2 cellular contexts compared by ENCODE assay signal in the genomic region with DNA sequence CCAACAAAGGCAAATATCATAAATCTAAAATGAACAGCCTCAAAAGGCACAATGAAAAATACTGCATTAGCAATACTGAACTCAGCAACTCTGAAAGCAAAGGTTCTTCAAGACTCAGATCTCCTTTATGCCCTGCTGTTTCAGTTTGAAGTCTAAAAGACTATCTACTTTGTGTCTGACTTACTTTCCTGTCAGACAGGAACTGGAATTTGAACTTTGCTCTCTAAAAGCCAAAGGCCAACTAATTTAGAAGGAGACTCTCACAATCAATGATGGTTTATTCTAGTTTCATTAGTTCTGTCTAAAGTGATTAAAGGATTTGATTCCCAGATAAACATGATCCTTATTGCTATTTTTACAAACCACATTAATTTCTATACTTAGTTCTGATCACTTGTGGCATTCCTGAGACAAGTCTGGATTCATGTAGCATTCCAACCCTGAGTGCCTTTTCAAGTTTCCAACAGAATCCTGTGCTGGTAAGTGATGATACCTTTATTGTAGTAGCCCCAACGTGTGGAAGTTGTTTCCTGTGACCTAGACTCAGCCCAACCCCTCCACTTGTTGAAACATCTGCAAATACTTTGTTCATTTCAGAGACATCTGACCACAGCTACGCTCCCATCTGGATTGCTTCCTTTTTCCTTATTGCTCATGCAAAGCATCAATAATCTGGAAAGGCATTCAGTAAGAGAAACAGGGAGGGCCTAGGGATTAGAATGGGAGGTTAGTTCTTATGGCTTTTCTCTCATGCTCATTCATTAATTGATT.
TF ChIP-seq lines count a peak whose summit lies in the region.

No MANE protein-coding gene starts in this region.

TF ChIP-seq in IMR-90, 13 proteins besides CTCF, POLR2A, EP300 and RAD21:
- TF ChIP-seq CEBPB (IDR thresholded peaks at IDR 0.05; ENCODE audit: low read depth, low read length) (peak; percentile 14; the same call in 1 of the 2 replicates), CHD1 (IDR thresholded peaks at IDR 0.05; ENCODE audit: low read depth, low read length) (no peak)

TF ChIP-seq in K562, 482 proteins besides CTCF, POLR2A, EP300 and RAD21:
- TF ChIP-seq ZBED1 (IDR thresholded peaks at IDR 0.05) (no peak), NR2C2 (CRISPR knock-in tag; IDR thresholded peaks at IDR 0.05) (no peak), NR2C2 (tag; IDR thresholded peaks at IDR 0.05) (0 out of 2 replicates have a peak, but pooled peaks have one; percentile 44), CBX2 (IDR thresholded peaks at IDR 0.05; ENCODE audit: insufficient read depth, low read length, poor library complexity, severe bottlenecking) (no peak), FOXM1 (IDR thresholded peaks at IDR 0.05; ENCODE audit: low read depth) (no peak), FOXM1 (CRISPR knock-in tag; IDR thresholded peaks at IDR 0.05; ENCODE audit: low read depth) (no peak), NR2C1 (IDR thresholded peaks at IDR 0.05) (no peak), NR2C1 (tag; IDR thresholded peaks at IDR 0.05) (0 out of 2 replicates have a peak, but pooled peaks have one; percentile 15), KLF13 (tag; IDR thresholded peaks at IDR 0.05; ENCODE audit: borderline replicate concordance, low read depth) (no peak), ZNF445 (CRISPR knock-in tag; IDR thresholded peaks at IDR 0.05; ENCODE audit: low read depth) (no peak), FOXA3 (CRISPR knock-in tag; conservative IDR thresholded peaks at IDR 0.05 in 1 of 2, IDR thresholded peaks at IDR 0.05 in 1 of 2) (no peak), MAFF (IDR thresholded peaks at IDR 0.05; ENCODE audit: low read length) (no peak), RBM17 (IDR thresholded peaks at IDR 0.05; ENCODE audit: borderline replicate concordance, low read depth, low read length) (no peak)
- TF ChIP-seq, protein P1, sequence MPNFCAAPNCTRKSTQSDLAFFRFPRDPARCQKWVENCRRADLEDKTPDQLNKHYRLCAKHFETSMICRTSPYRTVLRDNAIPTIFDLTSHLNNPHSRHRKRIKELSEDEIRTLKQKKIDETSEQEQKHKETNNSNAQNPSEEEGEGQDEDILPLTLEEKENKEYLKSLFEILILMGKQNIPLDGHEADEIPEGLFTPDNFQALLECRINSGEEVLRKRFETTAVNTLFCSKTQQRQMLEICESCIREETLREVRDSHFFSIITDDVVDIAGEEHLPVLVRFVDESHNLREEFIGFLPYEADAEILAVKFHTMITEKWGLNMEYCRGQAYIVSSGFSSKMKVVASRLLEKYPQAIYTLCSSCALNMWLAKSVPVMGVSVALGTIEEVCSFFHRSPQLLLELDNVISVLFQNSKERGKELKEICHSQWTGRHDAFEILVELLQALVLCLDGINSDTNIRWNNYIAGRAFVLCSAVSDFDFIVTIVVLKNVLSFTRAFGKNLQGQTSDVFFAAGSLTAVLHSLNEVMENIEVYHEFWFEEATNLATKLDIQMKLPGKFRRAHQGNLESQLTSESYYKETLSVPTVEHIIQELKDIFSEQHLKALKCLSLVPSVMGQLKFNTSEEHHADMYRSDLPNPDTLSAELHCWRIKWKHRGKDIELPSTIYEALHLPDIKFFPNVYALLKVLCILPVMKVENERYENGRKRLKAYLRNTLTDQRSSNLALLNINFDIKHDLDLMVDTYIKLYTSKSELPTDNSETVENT (CRISPR knock-in tag; IDR thresholded peaks at IDR 0.05) = no peak
- TF ChIP-seq, protein P2, sequence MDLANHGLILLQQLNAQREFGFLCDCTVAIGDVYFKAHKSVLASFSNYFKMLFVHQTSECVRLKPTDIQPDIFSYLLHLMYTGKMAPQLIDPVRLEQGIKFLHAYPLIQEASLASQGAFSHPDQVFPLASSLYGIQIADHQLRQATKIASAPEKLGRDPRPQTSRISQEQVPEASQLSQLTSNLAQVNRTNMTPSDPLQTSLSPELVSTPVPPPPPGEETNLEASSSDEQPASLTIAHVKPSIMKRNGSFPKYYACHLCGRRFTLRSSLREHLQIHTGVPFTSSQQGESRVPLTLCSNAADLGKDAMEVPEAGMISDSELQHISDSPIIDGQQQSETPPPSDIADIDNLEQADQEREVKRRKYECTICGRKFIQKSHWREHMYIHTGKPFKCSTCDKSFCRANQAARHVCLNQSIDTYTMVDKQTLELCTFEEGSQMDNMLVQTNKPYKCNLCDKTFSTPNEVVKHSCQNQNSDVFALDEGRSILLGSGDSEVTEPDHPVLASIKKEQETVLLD (IDR thresholded peaks at IDR 0.05) = no peak
